21 cellular contexts compared by ENCODE assay signal in the genomic region with DNA sequence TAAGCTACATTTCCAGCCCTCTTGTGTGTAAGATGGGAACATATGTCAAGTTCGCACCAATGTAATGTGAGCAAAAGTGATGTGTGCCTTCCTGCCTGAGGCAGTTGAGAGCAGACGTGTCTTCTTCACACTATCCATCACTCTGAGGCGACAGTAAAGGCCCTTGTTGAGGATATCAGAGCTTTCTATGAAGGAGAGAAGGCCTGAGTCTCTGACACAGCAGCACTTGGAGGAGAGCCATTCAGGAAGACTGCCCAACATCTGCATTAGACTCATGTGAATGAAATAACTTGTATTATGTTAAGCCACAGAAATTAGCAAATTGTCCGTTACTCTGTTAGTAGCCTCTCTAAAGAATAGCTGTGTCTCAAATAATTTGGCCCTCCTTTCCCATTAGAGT.
"Had no signal": no experiment of that assay in that cellular context is flagged by ENCODE, and none has a peak within 500 bp of the region (broad histone marks: within the 10 kb centered on the region; RNA-seq: fewer than 3 reads in every experiment).

No MANE protein-coding gene starts in this region.

- H3K27ac ChIP-seq: colonic mucosa, hepatocyte, right atrium auricular region, suprapubic skin, transverse colon, vagina had no signal

- H3K4me3 Mint-ChIP-seq: activated CD4-positive, alpha-beta memory T cell treated with anti-CD3 and anti-CD28 coated beads for 36 hours; activated naive CD4-positive, alpha-beta T cell treated with anti-CD3 and anti-CD28 coated beads for 36 hours; activated T-helper 17 cell treated with anti-CD3 and anti-CD28 coated beads, Interleukin-2, amount 50 U/mL, for 72 hours; brain; nephron progenitor cell had no signal

- H3K4me3 ChIP-seq: colonic mucosa, hepatocyte, right atrium auricular region, suprapubic skin, transverse colon, vagina had no signal

- DNase-seq: activated CD4-positive, alpha-beta memory T cell treated with anti-CD3 and anti-CD28 coated beads for 36 hours; activated CD4-positive, alpha-beta T cell treated with anti-CD3 and anti-CD28 coated beads for 1 hour; activated naive CD4-positive, alpha-beta T cell treated with anti-CD3 and anti-CD28 coated beads for 36 hours; activated T-cell treated with anti-CD3 and anti-CD28 coated beads, Interleukin-2, amount 50 U/mL, for 1 hour; central memory CD4-positive, alpha-beta T cell; colonic mucosa; left cardiac atrium; nephron progenitor cell; stimulated activated CD4-positive, alpha-beta T cell treated with anti-CD3 and anti-CD28 coated beads, Interleukin-2, amount 100 ng/mL, for 24 hours; stimulated activated naive CD8-positive, alpha-beta T cell treated with anti-CD3 and anti-CD28 coated beads, Interleukin-15, Interleukin-2, amounts not matched to agents 100 U/mL and 50 U/mL, for 24 hours; T-helper 1 cell; T1000; transverse colon had no signal

- H3K27ac Mint-ChIP-seq: activated CD4-positive, alpha-beta memory T cell treated with anti-CD3 and anti-CD28 coated beads for 36 hours; activated naive CD4-positive, alpha-beta T cell treated with anti-CD3 and anti-CD28 coated beads for 36 hours; activated T-helper 17 cell treated with anti-CD3 and anti-CD28 coated beads, Interleukin-2, amount 50 U/mL, for 72 hours; brain; nephron progenitor cell; progenitor cell of endocrine pancreas had no signal

- H3K27me3 ChIP-seq: colonic mucosa, hepatocyte, right atrium auricular region, suprapubic skin, transverse colon, vagina had no signal

- H3K36me3 ChIP-seq: colonic mucosa, right atrium auricular region, suprapubic skin, transverse colon, vagina had no signal

- H3K4me1 Mint-ChIP-seq: activated T-helper 17 cell treated with anti-CD3 and anti-CD28 coated beads, Interleukin-2, amount 50 U/mL, for 72 hours had no signal

- H3K27me3 Mint-ChIP-seq: activated T-helper 17 cell treated with anti-CD3 and anti-CD28 coated beads, Interleukin-2, amount 50 U/mL, for 72 hours; brain; progenitor cell of endocrine pancreas had no signal

- H3K4me1 ChIP-seq: colonic mucosa, right atrium auricular region, vagina had no signal

- ATAC-seq: activated T-helper 17 cell treated with anti-CD3 and anti-CD28 coated beads, Interleukin-2, amount 50 U/mL, for 72 hours; left cardiac atrium; SK-N-SH treated with all-trans-retinoic acid at 6 μM for 48 hours had no signal

- H3K9me3 ChIP-seq: colonic mucosa, right atrium auricular region, suprapubic skin, transverse colon, vagina had no signal

- H3K36me3 Mint-ChIP-seq: activated CD4-positive, alpha-beta memory T cell treated with anti-CD3 and anti-CD28 coated beads for 36 hours had no signal

- H3K4me2 ChIP-seq: hepatocyte had no signal

- H2AFZ ChIP-seq: hepatocyte had no signal
